In genomic region chr1:53956308-53957168, GRCh38 we compare ENCODE assay signal across 1 cellular context.
TF ChIP-seq lines count a peak whose summit lies in the region.

No MANE protein-coding gene starts in this region.

TF ChIP-seq in IMR-90, 13 proteins besides CTCF, POLR2A, EP300 and RAD21:
- no peak for TF ChIP-seq SMC3 (IDR thresholded peaks at IDR 0.05; ENCODE audit: low read depth, low read length)
- no peak for TF ChIP-seq ELK1 (IDR thresholded peaks at IDR 0.05; ENCODE audit: borderline replicate concordance, low read depth, low read length)
- TF ChIP-seq CEBPB (IDR thresholded peaks at IDR 0.05; ENCODE audit: low read depth, low read length): peak; percentile 51
- no peak for TF ChIP-seq MAFK (IDR thresholded peaks at IDR 0.05; ENCODE audit: low read depth, low read length)
- no peak for TF ChIP-seq MXI1 (IDR thresholded peaks at IDR 0.05; ENCODE audit: borderline replicate concordance, low read depth, low read length)
- no peak for TF ChIP-seq RCOR1 (IDR thresholded peaks at IDR 0.05; ENCODE audit: insufficient replicate concordance, low read length)
- TF ChIP-seq CHD1 (IDR thresholded peaks at IDR 0.05; ENCODE audit: low read depth, low read length): no peak
- TF ChIP-seq BHLHE40 (IDR thresholded peaks at IDR 0.05; ENCODE audit: low read depth, low read length): no peak
